In genomic region chr3:110944782-110945181, GRCh38 we compare ENCODE assay signal across 31 cellular contexts.
"Had no signal": no experiment of that assay in that cellular context is flagged by ENCODE, and none has a peak within 500 bp of the region (broad histone marks: within the 10 kb centered on the region; RNA-seq: fewer than 3 reads in every experiment).

No MANE protein-coding gene starts in this region.

- H3K27ac Mint-ChIP-seq: activated CD4-positive, alpha-beta memory T cell treated with anti-CD3 and anti-CD28 coated beads for 36 hours; activated CD4-positive, alpha-beta T cell treated with anti-CD3 and anti-CD28 coated beads for 36 hours; activated CD4-positive, alpha-beta T cell treated with anti-CD3 and anti-CD28 coated beads, Interleukin-2, amount 10 ng/mL, durations not matched to agents 24 days and 14 days; activated CD8-positive, alpha-beta memory T cell treated with anti-CD3 and anti-CD28 coated beads, Interleukin-2, amount 10 ng/mL, durations not matched to agents 7 days and 5 days; activated CD8-positive, alpha-beta T cell treated with anti-CD3 and anti-CD28 coated beads, Interleukin-2, amount 10 ng/mL, durations not matched to agents 7 days and 5 days; activated naive CD4-positive, alpha-beta T cell treated with anti-CD3 and anti-CD28 coated beads for 36 hours; activated naive CD4-positive, alpha-beta T cell treated with anti-CD3 and anti-CD28 coated beads, Interleukin-2, amount 50 U/mL, for 24 hours; activated naive CD8-positive, alpha-beta T cell treated with anti-CD3 and anti-CD28 coated beads for 36 hours; activated naive CD8-positive, alpha-beta T cell treated with anti-CD3 and anti-CD28 coated beads, Interleukin-2, amount 50 U/mL, for 24 hours; activated T-helper 1 cell treated with anti-CD3 and anti-CD28 coated beads, Interleukin-12 subunit alpha, Interleukin-12 subunit beta, Interleukin-2, Interleukin-4 antibody, amounts not matched to agents 30 ng/mL and 10 ng/mL and 1 ng/mL, durations not matched to agents 14 hours and 24 hours and 36 hours; activated T-helper 2 cell treated with anti-CD3 and anti-CD28 coated beads, Interferon-gamma antibody, Interleukin-2, Interleukin-4, amounts not matched to agents 10 μg/mL and 5 μg/mL and 100 μg/mL, durations not matched to agents 14 hours and 24 hours and 36 hours; brain had no signal

- H3K27me3 ChIP-seq: adrenal gland, colonic mucosa, esophagus squamous epithelium, gastroesophageal sphincter had no signal

- H3K4me3 ChIP-seq: adrenal gland, colonic mucosa, esophagus squamous epithelium, gastroesophageal sphincter had no signal

- H3K27ac ChIP-seq: adrenal gland, colonic mucosa, epithelial cell of prostate, esophagus squamous epithelium, gastroesophageal sphincter had no signal

- H3K36me3 ChIP-seq: adrenal gland, colonic mucosa, esophagus squamous epithelium, gastroesophageal sphincter had no signal

- H3K4me3 Mint-ChIP-seq: activated CD4-positive, alpha-beta memory T cell treated with anti-CD3 and anti-CD28 coated beads for 36 hours; activated CD4-positive, alpha-beta T cell treated with anti-CD3 and anti-CD28 coated beads for 36 hours; activated CD4-positive, alpha-beta T cell treated with anti-CD3 and anti-CD28 coated beads, Interleukin-2, amount 10 ng/mL, durations not matched to agents 24 days and 14 days; activated CD8-positive, alpha-beta memory T cell treated with anti-CD3 and anti-CD28 coated beads, Interleukin-2, amount 10 ng/mL, durations not matched to agents 7 days and 5 days; activated CD8-positive, alpha-beta T cell treated with anti-CD3 and anti-CD28 coated beads, Interleukin-2, amount 10 ng/mL, durations not matched to agents 7 days and 5 days; activated naive CD4-positive, alpha-beta T cell treated with anti-CD3 and anti-CD28 coated beads for 36 hours; activated naive CD4-positive, alpha-beta T cell treated with anti-CD3 and anti-CD28 coated beads, Interleukin-2, amount 50 U/mL, for 24 hours; activated naive CD8-positive, alpha-beta T cell treated with anti-CD3 and anti-CD28 coated beads for 36 hours; activated naive CD8-positive, alpha-beta T cell treated with anti-CD3 and anti-CD28 coated beads, Interleukin-2, amount 50 U/mL, for 24 hours; activated T-helper 1 cell treated with anti-CD3 and anti-CD28 coated beads, Interleukin-12 subunit alpha, Interleukin-12 subunit beta, Interleukin-2, Interleukin-4 antibody, amounts not matched to agents 30 ng/mL and 10 ng/mL and 1 ng/mL, durations not matched to agents 14 hours and 24 hours and 36 hours; brain had no signal

- FAIRE-seq: bronchial epithelial cell, endometrium, endothelial cell of umbilical vein had no signal

- H3K9me3 ChIP-seq: colonic mucosa had no signal

- H3K27me3 Mint-ChIP-seq: activated CD4-positive, alpha-beta T cell treated with anti-CD3 and anti-CD28 coated beads, Interleukin-2, amount 10 ng/mL, durations not matched to agents 24 days and 14 days; activated CD8-positive, alpha-beta memory T cell treated with anti-CD3 and anti-CD28 coated beads, Interleukin-2, amount 10 ng/mL, durations not matched to agents 7 days and 5 days; activated naive CD8-positive, alpha-beta T cell treated with anti-CD3 and anti-CD28 coated beads for 36 hours had no signal

- DNase-seq: activated CD4-positive, alpha-beta memory T cell treated with anti-CD3 and anti-CD28 coated beads for 36 hours; activated CD4-positive, alpha-beta T cell treated with anti-CD3 and anti-CD28 coated beads for 36 hours; activated CD4-positive, alpha-beta T cell treated with anti-CD3 and anti-CD28 coated beads, Interleukin-2, amount 10 ng/mL, durations not matched to agents 24 days and 14 days; activated CD4-positive, CD25-positive, alpha-beta regulatory T cell; activated CD4-positive, CD25-positive, alpha-beta regulatory T cell treated with anti-CD3 and anti-CD28 coated beads, Interleukin-2, amount 50 U/mL, for 72 hours; activated CD8-positive, alpha-beta memory T cell treated with anti-CD3 and anti-CD28 coated beads, Interleukin-2, amount 10 ng/mL, durations not matched to agents 7 days and 5 days; activated CD8-positive, alpha-beta memory T cell treated with anti-CD3 and anti-CD28 coated beads, Interleukin-2, amount 50 U/mL, for 4 hours; activated CD8-positive, alpha-beta T cell treated with anti-CD3 and anti-CD28 coated beads, Interleukin-2, amount 10 ng/mL, durations not matched to agents 7 days and 5 days; activated effector memory CD4-positive, alpha-beta T cell treated with anti-CD3 and anti-CD28 coated beads, Interleukin-2, amount 50 U/mL, for 16 hours; activated naive CD4-positive, alpha-beta T cell treated with anti-CD3 and anti-CD28 coated beads for 36 hours; activated naive CD8-positive, alpha-beta T cell treated with anti-CD3 and anti-CD28 coated beads for 36 hours; activated naive CD8-positive, alpha-beta T cell treated with anti-CD3 and anti-CD28 coated beads, Interleukin-2, amount 50 U/mL, for 24 hours; activated T-cell treated with anti-CD3 and anti-CD28 coated beads, Interleukin-2, amount 50 U/mL, for 1 hour; activated T-cell treated with anti-CD3 and anti-CD28 coated beads, Interleukin-2, amount 50 U/mL, for 48 hours; adrenal gland; amygdala; aorta; colonic mucosa; effector CD8-positive, alpha-beta T cell; esophagus squamous epithelium; foreskin melanocyte; T-helper 2 cell had no signal

- H3K36me3 Mint-ChIP-seq: activated naive CD8-positive, alpha-beta T cell treated with anti-CD3 and anti-CD28 coated beads for 36 hours had no signal

- H3K4me1 ChIP-seq: adrenal gland, colonic mucosa, esophagus squamous epithelium, gastroesophageal sphincter had no signal

- H3K4me1 Mint-ChIP-seq: activated CD4-positive, alpha-beta T cell treated with anti-CD3 and anti-CD28 coated beads for 36 hours; activated CD4-positive, alpha-beta T cell treated with anti-CD3 and anti-CD28 coated beads, Interleukin-2, amount 10 ng/mL, durations not matched to agents 24 days and 14 days; activated CD8-positive, alpha-beta memory T cell treated with anti-CD3 and anti-CD28 coated beads, Interleukin-2, amount 10 ng/mL, durations not matched to agents 7 days and 5 days; activated naive CD4-positive, alpha-beta T cell treated with anti-CD3 and anti-CD28 coated beads, Interleukin-2, amount 50 U/mL, for 24 hours; activated naive CD8-positive, alpha-beta T cell treated with anti-CD3 and anti-CD28 coated beads for 36 hours; activated naive CD8-positive, alpha-beta T cell treated with anti-CD3 and anti-CD28 coated beads, Interleukin-2, amount 50 U/mL, for 24 hours; brain had no signal
